In the genomic region with DNA sequence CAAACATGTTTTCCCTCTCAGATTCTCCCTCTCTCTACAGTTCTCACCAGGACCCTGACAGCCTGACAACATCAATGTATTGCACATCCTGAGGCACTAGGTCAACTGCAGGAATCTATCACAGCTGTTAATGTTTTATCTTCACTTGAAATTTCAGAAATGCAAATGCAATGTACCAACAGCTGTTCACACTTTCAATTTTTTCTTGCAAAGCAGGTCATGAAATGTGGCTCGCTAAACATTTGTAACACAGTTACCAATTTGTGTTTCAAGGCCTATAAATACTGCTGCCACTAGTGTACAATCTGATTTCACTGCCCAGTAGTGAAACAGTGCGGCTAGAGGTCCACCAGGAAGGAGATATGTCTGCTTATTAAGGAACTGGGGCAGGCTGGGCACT, we compare ENCODE assay signal across 13 cellular contexts.
DNase-seq lines count a peak whose midpoint lies in the region; ATAC-seq, FAIRE-seq and TF ChIP-seq lines count a peak whose summit lies in the region.
"Had no signal": no experiment of that assay in that cellular context is flagged by ENCODE, and none has a peak within 500 bp of the region (broad histone marks: within the 10 kb centered on the region; RNA-seq: fewer than 3 reads in every experiment).

No MANE protein-coding gene starts in this region.

- H4K91ac ChIP-seq in mesenchymal stem cell (ENCODE audit: low read length), result peak overlapping the region; percentile 5

- no peaks in the 10 kb centered on the region for H3K79me1 ChIP-seq in mesenchymal stem cell (replicated peaks; ENCODE audit: low read length, poor library complexity, severe bottlenecking)

- no peak overlapping the region for H2BK12ac ChIP-seq in mesenchymal stem cell (ENCODE audit: low read length in 2 of 2)

- no peak for TF ChIP-seq CTCF in ascending aorta (IDR thresholded peaks at IDR 0.05)

- intact Hi-C loops in ascending aorta (cut with DNase I), result no loop called here

- WGBS in mesenchymal stem cell, result 97% methylated on average over 2 of the region's 2 CpGs
- WGBS in small intestine, 3 donors, result 79 to 94% (median 87%) methylated on average over 2 of the region's 2 CpGs

- H3K23ac ChIP-seq in mesenchymal stem cell (ENCODE audit: low read length in 2 of 2), result no peak overlapping the region

- DNase-seq in mesenchymal stem cell, result no peak
- DNase-seq in NCI-H1417 treated with DMSO at 0.1 percent for 48 hours (lab: John Stamatoyannopoulos, UW), result no peak
- no peak for DNase-seq in activated CD4-positive, CD25-positive, alpha-beta regulatory T cell (lab: John Stamatoyannopoulos, UW)
- DNase-seq in ascending aorta (ENCODE audit: low spot score in 2 of 2), result no peak
- no peak for DNase-seq in small intestine
- DNase-seq: activated T-cell treated with anti-CD3 and anti-CD28 coated beads, Interleukin-2, amount 50 U/mL, for 48 hours; effector CD8-positive, alpha-beta T cell; naive thymus-derived CD8-positive, alpha-beta T cell; NCI-H2081 had no signal

- no peak overlapping the region for H2BK5ac ChIP-seq in mesenchymal stem cell (ENCODE audit: low read depth, low read length, poor library complexity, severe bottlenecking)

- H3K18ac ChIP-seq in mesenchymal stem cell (ENCODE audit: low read depth in 1 of 2, low read length in 2 of 2), result no peak overlapping the region

- peak overlapping the region; percentile 27 for H2AK5ac ChIP-seq in mesenchymal stem cell (ENCODE audit: low read length, severe bottlenecking)

- no peak overlapping the region for H2BK120ac ChIP-seq in mesenchymal stem cell (ENCODE audit: low read depth, low read length)

- ATAC-seq in GM18909 (IDR thresholded peaks at IDR 0.05; ENCODE audit: poor library complexity, unreplicated experiment), result peak; percentile 95
- peak; percentile 89 for ATAC-seq in GM21619 (IDR thresholded peaks at IDR 0.05; ENCODE audit: unreplicated experiment)
- peak; percentile 78 for ATAC-seq in HG03196 (IDR thresholded peaks at IDR 0.05; ENCODE audit: unreplicated experiment)
- ATAC-seq: activated CD4-positive, CD25-positive, alpha-beta regulatory T cell treated with anti-CD3 and anti-CD28 coated beads, Interleukin-2, amount 50 U/mL, for 24 hours; naive thymus-derived CD8-positive, alpha-beta T cell had no signal

- no peak for FAIRE-seq in small intestine (lab: Jason Lieb, UNC)

- peaks cover 0 to 4% of the 10 kb centered on the region in 2 experiments for H3K36me3 ChIP-seq in mesenchymal stem cell (ENCODE audit: control insufficient read depth in 1 of 2, insufficient read depth in 2 of 2, low read depth in 1 of 2, low read length in 2 of 2)
- no peaks in the 10 kb centered on the region for H3K36me3 ChIP-seq in ascending aorta
- H3K36me3 ChIP-seq in small intestine (ENCODE audit: control insufficient read depth in 2 of 2, insufficient read depth in 2 of 2, low read length in 2 of 2), result no peaks in the 10 kb centered on the region

- H3K27me3 ChIP-seq in mesenchymal stem cell (ENCODE audit: control insufficient read depth in 1 of 2, insufficient read depth in 1 of 2, low read length in 2 of 2), result no peaks in the 10 kb centered on the region
- H3K27me3 ChIP-seq in ascending aorta, result no peaks in the 10 kb centered on the region
- H3K27me3 ChIP-seq in small intestine (ENCODE audit: control insufficient read depth in 2 of 2, insufficient read depth in 2 of 2, low read length in 2 of 2), result no peaks in the 10 kb centered on the region

- no peak overlapping the region for H3K4me3 ChIP-seq in mesenchymal stem cell (ENCODE audit: insufficient read depth in 1 of 2, low read depth in 1 of 2, low read length in 2 of 2)
- no peak overlapping the region for H3K4me3 ChIP-seq in ascending aorta
- no peak overlapping the region for H3K4me3 ChIP-seq in small intestine (ENCODE audit: low read depth in 1 of 2, low read length in 2 of 2)

- no peaks in the 10 kb centered on the region for H3K9me3 ChIP-seq in mesenchymal stem cell (ENCODE audit: control insufficient read depth, low read length)
- no peaks in the 10 kb centered on the region for H3K9me3 ChIP-seq in ascending aorta
- no peaks in the 10 kb centered on the region for H3K9me3 ChIP-seq in small intestine (ENCODE audit: control insufficient read depth, low read depth)

- H4K8ac ChIP-seq in mesenchymal stem cell (ENCODE audit: low read length), result no peak overlapping the region

- H3K4ac ChIP-seq in mesenchymal stem cell (ENCODE audit: low read depth in 1 of 2, low read length in 2 of 2), result no peak overlapping the region

- H3K4me2 ChIP-seq in mesenchymal stem cell (ENCODE audit: low read length, poor library complexity, severe bottlenecking), result peak overlapping the region; percentile 26

- H3K27ac ChIP-seq in mesenchymal stem cell (ENCODE audit: low read length, poor library complexity, severe bottlenecking) (peak overlapping the region; percentile 79), ascending aorta (no peak overlapping the region), small intestine (ENCODE audit: low read depth in 1 of 2, low read length in 1 of 2) (no peak overlapping the region)

- no peak overlapping the region for H2AFZ ChIP-seq in mesenchymal stem cell (ENCODE audit: low read depth, low read length)

- H3K4me1 ChIP-seq in mesenchymal stem cell (ENCODE audit: control insufficient read depth, insufficient read depth, low read depth, low read length), result peaks cover 7% of the 10 kb centered on the region
- no peaks in the 10 kb centered on the region for H3K4me1 ChIP-seq in ascending aorta
- H3K4me1 ChIP-seq in small intestine (ENCODE audit: control insufficient read depth in 2 of 2, insufficient read depth in 1 of 2, low read depth in 1 of 2, low read length in 1 of 2), result no peaks in the 10 kb centered on the region

- H3K9ac ChIP-seq in mesenchymal stem cell (ENCODE audit: low read length), result no peak overlapping the region

- H3K14ac ChIP-seq in mesenchymal stem cell (ENCODE audit: low read length in 2 of 2), result no peak overlapping the region

- no peak overlapping the region for H2BK15ac ChIP-seq in mesenchymal stem cell (ENCODE audit: low read depth, poor library complexity, severe bottlenecking)
